27 cellular contexts compared by ENCODE assay signal in the genomic region with DNA sequence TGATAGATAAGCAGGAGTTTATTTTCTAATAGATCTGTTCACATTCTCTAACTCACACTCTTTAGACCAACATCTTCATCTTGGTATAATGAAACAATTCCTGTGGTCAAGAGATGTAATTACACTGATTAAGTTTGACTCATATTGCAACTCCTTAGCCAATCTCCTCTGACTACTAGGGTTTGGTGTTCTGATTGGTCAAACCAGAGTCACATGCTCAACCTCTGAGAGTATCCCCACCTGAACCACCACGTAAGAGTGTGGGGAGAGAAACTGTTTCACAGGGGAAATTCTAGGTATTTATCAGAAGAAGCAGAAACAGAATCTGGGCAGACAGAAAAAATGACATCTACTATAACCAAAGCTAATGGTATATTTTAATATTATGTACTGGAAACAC. TPM values are rescaled to one million over a fixed set of nuclear protein-coding genes. Genes with fewer than 3 reads are reported as not detected.
DNase-seq lines count a peak whose midpoint lies in the region; ATAC-seq and TF ChIP-seq lines count a peak whose summit lies in the region.
"Had no signal": no experiment of that assay in that cellular context is flagged by ENCODE, and none has a peak within 500 bp of the region (broad histone marks: within the 10 kb centered on the region; RNA-seq: fewer than 3 reads in every experiment).

No MANE protein-coding gene starts in this region.

- H3K23ac ChIP-seq in H9 (ENCODE audit: insufficient read length, low read depth, low read length) = no peak overlapping the region

- POLR2A ChIA-PET in OCI-LY7 (lab: Charles Lee) (interaction anchor here (0.8 kb wide), 1 partner anchor 25 kb away, joined by 3 read pairs; no protein-coding TSS in a partner anchor), GM10248 (lab: Yijun Ruan, JAX) (no interaction called here)

- H2BK20ac ChIP-seq in H9 (ENCODE audit: low read depth, low read length, poor library complexity, severe bottlenecking) = no peak overlapping the region

- H3K27me3 Mint-ChIP-seq in stimulated activated naive CD8-positive, alpha-beta T cell treated with anti-CD3 and anti-CD28 coated beads, Interleukin-15, amount 100 ng/mL, for 72 hours = no peaks in the 10 kb centered on the region
- H3K27me3 Mint-ChIP-seq in H9 (ENCODE audit: low read depth) = peaks cover 5% of the 10 kb centered on the region

- H3K36me3 Mint-ChIP-seq in H9 (ENCODE audit: insufficient read depth in 1 of 3, low read depth in 3 of 3) = no peaks in the 10 kb centered on the region
- H3K36me3 Mint-ChIP-seq: CD14-positive monocyte had no signal

- H4K20me1 ChIP-seq in OCI-LY7 (ENCODE audit: insufficient read depth, low read length) (no peaks in the 10 kb centered on the region), H9 (ENCODE audit: control insufficient read depth, insufficient read depth, insufficient read length) (no peaks in the 10 kb centered on the region)

- no peak overlapping the region for H3K18ac ChIP-seq in H9 (ENCODE audit: insufficient read length, low read depth, low read length)

- H4K5ac ChIP-seq in H9 (ENCODE audit: insufficient read length, low read depth, low read length) = no peak overlapping the region

- no peak overlapping the region for H4K8ac ChIP-seq in H9 (replicated peaks; ENCODE audit: insufficient read length, low read depth, low read length)

- CTCF ChIA-PET in OCI-LY7 (lab: Charles Lee; ENCODE audit: unreplicated experiment) = no interaction called here
- CTCF ChIA-PET in GM10248 (lab: Yijun Ruan, JAX) = no interaction called here

- peak; percentile 89 for ATAC-seq in stimulated activated naive CD8-positive, alpha-beta T cell treated with anti-CD3 and anti-CD28 coated beads, Interleukin-15, amount 100 ng/mL, for 72 hours
- no peak for ATAC-seq in stimulated activated naive CD8-positive, alpha-beta T cell treated with anti-CD3 and anti-CD28 coated beads, Interleukin-15, Interleukin-2, amounts not matched to agents 100 U/mL and 50 U/mL, for 24 hours
- ATAC-seq: GM23338, Panc1 had no signal

- H3K27ac ChIP-seq in OCI-LY7 (ENCODE audit: low read depth, low read length, poor library complexity, severe bottlenecking) = no peak overlapping the region
- no peak overlapping the region for H3K27ac ChIP-seq in H9 (ENCODE audit: insufficient read length, low read depth, low read length)

- no peaks in the 10 kb centered on the region for H3K4me1 ChIP-seq in OCI-LY7 (ENCODE audit: insufficient read depth, low read length, poor library complexity, severe bottlenecking)
- no peaks in the 10 kb centered on the region for H3K4me1 ChIP-seq in H9 (ENCODE audit: insufficient read depth, low read length)
- H3K4me1 ChIP-seq: BE2C had no signal

- no peak overlapping the region for H3K4ac ChIP-seq in H9 (ENCODE audit: low read depth, low read length)

- no peak overlapping the region for H3T11ph ChIP-seq in H9 (ENCODE audit: low read length)

- no peak overlapping the region for H3K9ac ChIP-seq in H9 (ENCODE audit: extremely low read depth, insufficient read length, low read length)

- H2AFZ ChIP-seq in OCI-LY7 (ENCODE audit: low read length) (no peak overlapping the region), H9 (ENCODE audit: low read length) (no peak overlapping the region)
- H2AFZ ChIP-seq: GM23338 had no signal

- no peak overlapping the region for H3K27ac Mint-ChIP-seq in stimulated activated naive CD8-positive, alpha-beta T cell treated with anti-CD3 and anti-CD28 coated beads, Interleukin-15, amount 100 ng/mL, for 72 hours
- H3K27ac Mint-ChIP-seq in H9 = no peak overlapping the region
- H3K27ac Mint-ChIP-seq: CD14-positive monocyte; CD8-positive, alpha-beta memory T cell; GM23338 had no signal

- peaks cover 7% of the 10 kb centered on the region for H3K4me1 Mint-ChIP-seq in stimulated activated naive CD8-positive, alpha-beta T cell treated with anti-CD3 and anti-CD28 coated beads, Interleukin-15, amount 100 ng/mL, for 72 hours
- H3K4me1 Mint-ChIP-seq in H9 = no peaks in the 10 kb centered on the region
- H3K4me1 Mint-ChIP-seq: CD14-positive monocyte; CD8-positive, alpha-beta memory T cell; GM23338 had no signal

- no peak overlapping the region for H2BK12ac ChIP-seq in H9 (ENCODE audit: insufficient read length, low read depth, low read length)

- H3K4me2 ChIP-seq in OCI-LY7 (ENCODE audit: low read length) (no peak overlapping the region), H9 (ENCODE audit: insufficient read depth, insufficient read length, low read length) (no peak overlapping the region)
- H3K4me2 ChIP-seq: GM23338 had no signal

- H3K4me3 Mint-ChIP-seq in stimulated activated naive CD8-positive, alpha-beta T cell treated with anti-CD3 and anti-CD28 coated beads, Interleukin-15, amount 100 ng/mL, for 72 hours = no peak overlapping the region
- H3K4me3 Mint-ChIP-seq in H9 = no peak overlapping the region
- H3K4me3 Mint-ChIP-seq: CD14-positive monocyte; CD8-positive, alpha-beta memory T cell; GM23338 had no signal

- no peaks in the 10 kb centered on the region for H3K79me2 ChIP-seq in OCI-LY7 (ENCODE audit: insufficient read depth, low read depth, low read length)
- no peaks in the 10 kb centered on the region for H3K79me2 ChIP-seq in H9 (ENCODE audit: insufficient read depth, low read length)

- no CpG with 5 or more reads among the region's 1 CpG for WGBS in H9 (ENCODE audit: extremely low coverage, insufficient read length, low lambda C conversion rate)

- no peak overlapping the region for H4K91ac ChIP-seq in H9 (ENCODE audit: insufficient read length, low read depth, low read length)

- intact Hi-C loops in OCI-LY7 (cut with micrococcal nuclease; ENCODE audit: unreplicated experiment) = no loop called here

- no peaks in the 10 kb centered on the region for H3K27me3 ChIP-seq in H9 (ENCODE audit: insufficient read depth, low read length)
- H3K27me3 ChIP-seq: BE2C, MG63 had no signal

- H3K4me3 ChIP-seq in OCI-LY7 (ENCODE audit: low read depth, low read length, poor library complexity, severe bottlenecking) = no peak overlapping the region
- H3K4me3 ChIP-seq: GM23338, MG63 had no signal

- H2BK120ac ChIP-seq in H9 (ENCODE audit: low read depth, low read length, poor library complexity, severe bottlenecking) = no peak overlapping the region

- no peaks in the 10 kb centered on the region for H3K79me1 ChIP-seq in H9 (ENCODE audit: insufficient read depth, low read depth, low read length, poor library complexity, severe bottlenecking)

- no peak overlapping the region for H3K56ac ChIP-seq in H9 (ENCODE audit: insufficient read length, low read depth, low read length)

- BruUV-seq in OCI-LY7 (replicated peaks; lab: Mats Ljungman, UMichigan) = no TSS peak

- H3K9me3 ChIP-seq in OCI-LY7 (ENCODE audit: low read length) (no peaks in the 10 kb centered on the region), H9 (ENCODE audit: control insufficient read depth, low read depth, low read length) (no peaks in the 10 kb centered on the region)
- H3K9me3 ChIP-seq: BE2C had no signal

- no peak overlapping the region for H2BK5ac ChIP-seq in H9 (ENCODE audit: insufficient read length, low read length)

- H3K14ac ChIP-seq in H9 (ENCODE audit: insufficient read depth, low read length) = no peak overlapping the region

- H3K9me3 Mint-ChIP-seq in stimulated activated naive CD8-positive, alpha-beta T cell treated with anti-CD3 and anti-CD28 coated beads, Interleukin-15, amount 100 ng/mL, for 72 hours = peaks cover 16 to 22% of the 10 kb centered on the region in 2 donors
- peaks cover 4 to 6% of the 10 kb centered on the region in 2 experiments; a peak in 4 of 5 replicates for H3K9me3 Mint-ChIP-seq in H9

- DNase-seq in NCI-H2227 (lab: John Stamatoyannopoulos, UW; ENCODE audit: unreplicated experiment) = peak; percentile 67
- no peak for DNase-seq in NCI-H2227 treated with DMSO at 0.1 percent for 48 hours (lab: John Stamatoyannopoulos, UW)
- DNase-seq in stimulated activated naive CD8-positive, alpha-beta T cell treated with anti-CD3 and anti-CD28 coated beads, Interleukin-15, amount 100 ng/mL, for 72 hours = no peak
- DNase-seq in stimulated activated naive CD8-positive, alpha-beta T cell treated with anti-CD3 and anti-CD28 coated beads, Interleukin-15, Interleukin-2, amounts not matched to agents 100 U/mL and 50 U/mL, for 24 hours = no peak
- DNase-seq in OCI-LY7 (ENCODE audit: low spot score) = peak; percentile 1
- no peak for DNase-seq in H9
- no peak for DNase-seq in GM10248 (ENCODE audit: extremely low spot score)
- DNase-seq in activated gamma-delta T cell treated with Interleukin-2 at 50 U/mL for 16 hours = no peak
- DNase-seq: 8988T; ACHN; BE2C; CD8-positive, alpha-beta memory T cell; DMS79 treated with DMSO at 0.1 percent for 48 hours; HCEC 1CT; KBM-7; MG63; NCI-H1092 treated with DMSO at 0.1 percent for 48 hours; NCI-H1436 treated with DMSO at 0.1 percent for 48 hours; NCI-H187 treated with DMSO at 0.1 percent for 48 hours; NCI-H2171 treated with DMSO at 0.1 percent for 48 hours; NCI-H446; NCI-H524 treated with DMSO at 0.1 percent for 48 hours; NCI-H82; SHP77 treated with DMSO at 0.1 percent for 48 hours had no signal

- TF ChIP-seq CTCF in OCI-LY7 (conservative IDR thresholded peaks at IDR 0.05; ENCODE audit: low read length) (no peak), H9 (conservative IDR thresholded peaks at IDR 0.05) (no peak), GM10248 (IDR thresholded peaks at IDR 0.05; ENCODE audit: control extremely low read depth, extremely low read depth, low read depth, missing control alignments) (no peak)

- no peak overlapping the region for H2AK5ac ChIP-seq in H9 (ENCODE audit: insufficient read length, low read length)

- H3K23me2 ChIP-seq in H9 (ENCODE audit: insufficient read length, low read depth, low read length, poor library complexity, severe bottlenecking) = no peaks in the 10 kb centered on the region

- H3K9me2 ChIP-seq in OCI-LY7 (ENCODE audit: insufficient read depth, low read length) = no peaks in the 10 kb centered on the region

- no peak overlapping the region for H2BK15ac ChIP-seq in H9 (ENCODE audit: low read depth, low read length)

- no peaks in the 10 kb centered on the region for H3K36me3 ChIP-seq in OCI-LY7 (ENCODE audit: insufficient read depth, low read length)
- H3K36me3 ChIP-seq: BE2C, MG63 had no signal

RNA-seq across cellular contexts. Expression of a gene that starts 42.4 kb away (rescaled TPM):
- total RNA-seq in OCI-LY7 (2014; rRNA removed; shearing (Covaris generic)) = 32.6 and 40.6 TPM in 2 replicates
- total RNA-seq in OCI-LY7 (2022) = 40.0 and 42.6 TPM in 2 replicates
- total RNA-seq in H9 (2021) = 46.1 and 46.4 TPM in 2 replicates

Comparison
In these comparisons a context has a peak if more than half of its experiments do, and no peak if none do; other contexts are left out.
1. DNase-seq: peak in NCI-H2227 (single experiment) and OCI-LY7 (single experiment); none in NCI-H2227 treated with DMSO at 0.1 percent for 48 hours (single experiment), stimulated activated naive CD8-positive, alpha-beta T cell treated with anti-CD3 and anti-CD28 coated beads, Interleukin-15, amount 100 ng/mL, for 72 hours (0 of 2), stimulated activated naive CD8-positive, alpha-beta T cell treated with anti-CD3 and anti-CD28 coated beads, Interleukin-15, Interleukin-2, amounts not matched to agents 100 U/mL and 50 U/mL, for 24 hours (single experiment), H9 (single experiment), GM10248 (single experiment) and activated gamma-delta T cell treated with Interleukin-2 at 50 U/mL for 16 hours (single experiment).